1 cellular context compared by ENCODE assay signal in the genomic region with DNA sequence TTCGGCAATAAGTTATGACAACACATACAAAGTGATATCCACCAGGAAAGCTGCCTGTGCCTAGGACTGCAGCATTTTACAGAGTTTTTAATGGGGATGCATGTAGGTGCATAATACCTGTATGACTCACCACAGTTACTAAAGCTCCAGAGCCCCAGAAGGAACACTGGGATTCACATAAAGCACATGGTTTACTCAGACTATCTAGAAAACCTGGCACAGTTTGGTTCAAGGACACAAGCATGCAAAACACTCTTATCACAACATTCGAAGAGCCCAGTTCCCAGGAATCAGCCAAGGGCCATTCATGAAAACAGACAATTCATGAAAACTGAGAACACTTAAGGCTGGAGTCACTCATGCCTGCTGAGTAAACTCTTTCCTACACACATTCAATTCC.
TF ChIP-seq lines count a peak whose summit lies in the region.

No MANE protein-coding gene starts in this region.

TF ChIP-seq in endothelial cell of umbilical vein, 7 proteins besides CTCF, POLR2A, EP300 and RAD21:
- TF ChIP-seq EZH2 (IDR thresholded peaks at IDR 0.05; ENCODE audit: borderline replicate concordance, low read depth, low read length, severe bottlenecking) (no peak), MYC (IDR thresholded peaks at IDR 0.05; ENCODE audit: low read depth, low read length) (no peak), FOS (IDR thresholded peaks at IDR 0.05; ENCODE audit: borderline replicate concordance, insufficient read depth, low read length) (no peak), GATA2 (IDR thresholded peaks at IDR 0.05; ENCODE audit: insufficient read depth, insufficient read length, low read depth, low read length) (no peak), JUN (IDR thresholded peaks at IDR 0.05; ENCODE audit: borderline replicate concordance, insufficient read depth, insufficient read length, low read depth) (no peak), POLR2AphosphoS5 (IDR thresholded peaks at IDR 0.05; ENCODE audit: insufficient read depth, low read depth, low read length) (no peak)
- TF ChIP-seq, protein P1, sequence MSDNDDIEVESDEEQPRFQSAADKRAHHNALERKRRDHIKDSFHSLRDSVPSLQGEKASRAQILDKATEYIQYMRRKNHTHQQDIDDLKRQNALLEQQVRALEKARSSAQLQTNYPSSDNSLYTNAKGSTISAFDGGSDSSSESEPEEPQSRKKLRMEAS (IDR thresholded peaks at IDR 0.05; ENCODE audit: insufficient read depth, insufficient read length): no peak
